Comparison of ENCODE assay signal across 8 cellular contexts in the genomic region with DNA sequence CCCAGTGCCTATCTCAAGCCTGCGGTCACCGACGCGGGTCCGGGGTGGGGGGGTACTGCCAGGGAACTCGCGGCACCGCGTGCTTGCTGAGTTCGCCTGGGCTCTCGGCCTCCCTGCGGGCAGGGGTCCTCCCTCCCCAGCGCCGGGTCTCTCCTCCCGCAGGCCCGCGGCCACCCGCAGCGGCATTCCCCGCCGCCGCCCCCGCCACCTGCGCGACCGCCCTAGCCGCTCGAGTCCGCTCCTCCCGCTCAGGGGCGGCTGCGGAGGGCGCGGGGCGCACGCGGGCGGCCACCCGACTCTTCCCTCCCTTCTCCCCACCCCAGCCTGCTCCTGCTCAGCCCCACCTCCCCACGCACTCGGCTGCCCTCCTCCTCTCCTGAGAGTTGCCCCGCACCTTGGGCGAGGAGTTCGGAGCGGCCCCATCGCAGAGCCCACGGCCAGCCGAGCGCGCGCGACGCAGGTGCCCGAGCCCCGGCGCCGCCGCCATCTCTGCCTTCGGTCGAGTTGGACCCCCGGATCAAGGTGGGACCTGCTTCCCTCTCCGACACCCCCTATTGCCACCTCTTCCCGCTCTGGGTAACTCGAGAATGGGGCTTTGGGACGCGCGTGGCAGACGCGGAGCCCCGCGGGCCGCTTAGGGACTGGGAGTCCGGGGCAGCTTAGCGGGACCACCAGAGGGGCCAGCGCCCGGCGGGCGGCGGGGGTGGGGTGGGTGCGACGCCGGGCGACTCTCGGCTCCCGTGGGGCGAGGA.
DNase-seq lines count a peak whose midpoint lies in the region; ATAC-seq and TF ChIP-seq lines count a peak whose summit lies in the region.

No MANE protein-coding gene starts in this region.

- no peaks in the 10 kb centered on the region for H3K9me3 Mint-ChIP-seq in activated naive CD8-positive, alpha-beta T cell treated with anti-CD3 and anti-CD28 coated beads, Interleukin-2, amount 50 U/mL, for 24 hours

- no peaks in the 10 kb centered on the region for H3K27me3 ChIP-seq in skeletal muscle satellite cell (ENCODE audit: control insufficient read depth, insufficient read depth, low read length)

- H3K9ac ChIP-seq in skeletal muscle satellite cell (ENCODE audit: low read depth, low read length) = peak overlapping the region; percentile 62

- peaks cover 5% of the 10 kb centered on the region for H3K4me1 Mint-ChIP-seq in activated naive CD8-positive, alpha-beta T cell treated with anti-CD3 and anti-CD28 coated beads, Interleukin-2, amount 50 U/mL, for 24 hours

- H3K36me3 ChIP-seq in skeletal muscle satellite cell (ENCODE audit: insufficient read depth, low read length) = no peaks in the 10 kb centered on the region

- TF ChIP-seq CTCF in GM20000 (IDR thresholded peaks at IDR 0.05; ENCODE audit: extremely low read depth, missing control alignments) = no peak

- H3K4me1 ChIP-seq in skeletal muscle satellite cell (ENCODE audit: control insufficient read depth, insufficient read depth, low read length) = peaks cover 16% of the 10 kb centered on the region

- H3K4me2 ChIP-seq in skeletal muscle satellite cell (ENCODE audit: low read length) = peak overlapping the region; percentile 91

- peaks cover 2% of the 10 kb centered on the region for H3K36me3 Mint-ChIP-seq in activated naive CD8-positive, alpha-beta T cell treated with anti-CD3 and anti-CD28 coated beads, Interleukin-2, amount 50 U/mL, for 24 hours (ENCODE audit: low read depth)

- peak overlapping the region; percentile 51 for H3K4me3 Mint-ChIP-seq in activated naive CD8-positive, alpha-beta T cell treated with anti-CD3 and anti-CD28 coated beads, Interleukin-2, amount 50 U/mL, for 24 hours

- no peak overlapping the region for H3K27ac Mint-ChIP-seq in activated naive CD8-positive, alpha-beta T cell treated with anti-CD3 and anti-CD28 coated beads, Interleukin-2, amount 50 U/mL, for 24 hours

- H3K4me3 ChIP-seq in iPS-11a (ENCODE audit: low read depth, low read length) = peak overlapping the region; percentile 47
- peak overlapping the region; percentile 78 for H3K4me3 ChIP-seq in skeletal muscle satellite cell (ENCODE audit: low read length)

- no peak for ATAC-seq in activated naive CD8-positive, alpha-beta T cell treated with anti-CD3 and anti-CD28 coated beads, Interleukin-2, amount 50 U/mL, for 24 hours
- ATAC-seq in HG02763 (IDR thresholded peaks at IDR 0.05; ENCODE audit: unreplicated experiment) = no peak

- no peaks in the 10 kb centered on the region for H3K9me3 ChIP-seq in skeletal muscle satellite cell (replicated peaks; ENCODE audit: low read length)

- DNase-seq in GM20000 (ENCODE audit: low spot score) (peak; percentile 24), DMS79 (lab: John Stamatoyannopoulos, UW) (no peak), NCI-H446 treated with DMSO at 0.1 percent for 48 hours (lab: John Stamatoyannopoulos, UW) (no peak), GF-D8 (lab: John Stamatoyannopoulos, UW) (no peak)
- DNase-seq in activated naive CD8-positive, alpha-beta T cell treated with anti-CD3 and anti-CD28 coated beads, Interleukin-2, amount 50 U/mL, for 24 hours = no peak

- H3K27me3 Mint-ChIP-seq in activated naive CD8-positive, alpha-beta T cell treated with anti-CD3 and anti-CD28 coated beads, Interleukin-2, amount 50 U/mL, for 24 hours = peaks cover 49% of the 10 kb centered on the region
